ENCODE assay signal across 25 cellular contexts in the genomic region with DNA sequence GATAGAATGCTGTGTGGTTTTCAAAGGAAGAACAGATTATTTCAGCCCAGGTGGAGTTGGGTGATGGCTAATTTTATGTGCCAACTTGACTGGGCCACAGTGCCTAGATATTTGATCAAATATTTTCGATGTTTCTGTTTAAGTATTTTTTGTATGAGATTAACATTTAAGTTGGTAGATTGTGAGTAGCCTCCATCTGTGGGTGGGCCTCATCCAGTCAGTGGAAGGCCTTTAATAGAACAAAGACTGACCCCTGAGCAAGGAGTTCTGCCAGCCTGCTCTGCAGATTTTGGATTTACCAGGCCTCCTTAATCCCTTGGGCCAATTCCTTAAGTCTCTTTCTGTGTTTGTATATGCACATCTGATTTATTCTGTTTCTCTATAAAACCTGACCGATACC. TPM values are rescaled to one million over a fixed set of nuclear protein-coding genes. Genes with fewer than 3 reads are reported as not detected.
DNase-seq lines count a peak whose midpoint lies in the region; TF ChIP-seq lines count a peak whose summit lies in the region.
"Had no signal": no experiment of that assay in that cellular context is flagged by ENCODE, and none has a peak within 500 bp of the region (broad histone marks: within the 10 kb centered on the region; RNA-seq: fewer than 3 reads in every experiment).

No MANE protein-coding gene starts in this region.

- no CpG with 5 or more reads among the region's 2 CpGs for WGBS in trophoblast cell (ENCODE audit: extremely low coverage, insufficient coverage, insufficient read length)

- H3K4me3 ChIP-seq in Karpas-422 (ENCODE audit: low read length) (no peak overlapping the region), coronary artery (peak overlapping the region; percentile 24), trophoblast cell (ENCODE audit: low read depth, low read length) (no peak overlapping the region)
- H3K4me3 ChIP-seq: adrenal gland, esophagus muscularis mucosa, SJSA1, thoracic aorta had no signal

- H3K27ac Mint-ChIP-seq in activated CD4-positive, alpha-beta T cell treated with anti-CD3 and anti-CD28 coated beads, Interleukin-2, amount 10 ng/mL, durations not matched to agents 24 days and 14 days = peak overlapping the region; percentile 26
- H3K27ac Mint-ChIP-seq: activated CD8-positive, alpha-beta memory T cell treated with anti-CD3 and anti-CD28 coated beads, Interleukin-2, amount 10 ng/mL, durations not matched to agents 7 days and 5 days; endodermal cell; nephron progenitor cell had no signal

- H3K79me2 ChIP-seq in Karpas-422 (ENCODE audit: low read length) (peaks cover 100% of the 10 kb centered on the region), trophoblast cell (ENCODE audit: control insufficient read depth, insufficient read depth, low read length, poor library complexity) (peaks cover 28% of the 10 kb centered on the region)

- H2BK12ac ChIP-seq in trophoblast cell (ENCODE audit: low read length) = no peak overlapping the region

- no peak for TF ChIP-seq CTCF in coronary artery (IDR thresholded peaks at IDR 0.05)

- no peak overlapping the region for H3K4me3 Mint-ChIP-seq in activated CD4-positive, alpha-beta T cell treated with anti-CD3 and anti-CD28 coated beads, Interleukin-2, amount 10 ng/mL, durations not matched to agents 24 days and 14 days
- H3K4me3 Mint-ChIP-seq: activated CD8-positive, alpha-beta memory T cell treated with anti-CD3 and anti-CD28 coated beads, Interleukin-2, amount 10 ng/mL, durations not matched to agents 7 days and 5 days; endodermal cell; nephron progenitor cell had no signal

- H3K18ac ChIP-seq in trophoblast cell (ENCODE audit: low read length) = no peak overlapping the region

- H3K4me1 Mint-ChIP-seq in activated CD4-positive, alpha-beta T cell treated with anti-CD3 and anti-CD28 coated beads, Interleukin-2, amount 10 ng/mL, durations not matched to agents 24 days and 14 days = peaks cover 49% of the 10 kb centered on the region

- H3K27ac ChIP-seq in Karpas-422 (ENCODE audit: low read length) = 0 out of 2 replicates have a peak overlapping the region, but pooled peaks have one; percentile 46
- no peak overlapping the region for H3K27ac ChIP-seq in coronary artery
- no peak overlapping the region for H3K27ac ChIP-seq in trophoblast cell (ENCODE audit: low read depth, low read length)
- H3K27ac ChIP-seq: adrenal gland, esophagus muscularis mucosa, SJSA1 had no signal

- intact Hi-C loops in activated CD4-positive, alpha-beta T cell treated with anti-CD3 and anti-CD28 coated beads, Interleukin-2, amount 10 ng/mL, durations not matched to agents 24 days and 14 days (cut with micrococcal nuclease) = no loop called here

- peaks cover 87% of the 10 kb centered on the region for H4K20me1 ChIP-seq in Karpas-422 (ENCODE audit: insufficient read depth, low read depth, low read length)

- peak overlapping the region; percentile 97 for H3K4ac ChIP-seq in trophoblast cell (ENCODE audit: low read depth, low read length)

- H4K12ac ChIP-seq in trophoblast cell (ENCODE audit: low read depth, low read length) = no peak overlapping the region

- no peaks in the 10 kb centered on the region for H3K79me1 ChIP-seq in trophoblast cell (ENCODE audit: low read length)

- H3K36me3 ChIP-seq in Karpas-422 (ENCODE audit: insufficient read depth, low read length) (peaks cover 2% of the 10 kb centered on the region; the same call in 1 of the 2 replicates), trophoblast cell (ENCODE audit: control insufficient read depth in 1 of 2, insufficient read depth in 2 of 2, low read length in 2 of 2) (peaks cover 0 to 2% of the 10 kb centered on the region in 2 experiments)
- H3K36me3 ChIP-seq: adrenal gland, esophagus muscularis mucosa, thoracic aorta had no signal

- no peaks in the 10 kb centered on the region for H3K27me3 Mint-ChIP-seq in activated CD4-positive, alpha-beta T cell treated with anti-CD3 and anti-CD28 coated beads, Interleukin-2, amount 10 ng/mL, durations not matched to agents 24 days and 14 days
- H3K27me3 Mint-ChIP-seq: activated CD8-positive, alpha-beta memory T cell treated with anti-CD3 and anti-CD28 coated beads, Interleukin-2, amount 10 ng/mL, durations not matched to agents 7 days and 5 days had no signal

- H3K9ac ChIP-seq in Karpas-422 (ENCODE audit: low read length) = no peak overlapping the region
- no peak overlapping the region for H3K9ac ChIP-seq in trophoblast cell (ENCODE audit: low read length)

- H4K8ac ChIP-seq in trophoblast cell (ENCODE audit: low read depth, low read length) = no peak overlapping the region

- no peak overlapping the region for H3K23ac ChIP-seq in trophoblast cell (ENCODE audit: low read length)

- peaks cover 82% of the 10 kb centered on the region for H3K4me1 ChIP-seq in Karpas-422 (ENCODE audit: low read length)
- H3K4me1 ChIP-seq in trophoblast cell (ENCODE audit: control insufficient read depth in 1 of 2, insufficient read depth in 2 of 2, low read length in 2 of 2) = peaks cover 0 to 4% of the 10 kb centered on the region in 2 experiments

- no peak overlapping the region for H2AK5ac ChIP-seq in trophoblast cell (ENCODE audit: low read length)

- no peaks in the 10 kb centered on the region for H3K9me2 ChIP-seq in Karpas-422 (replicated peaks; ENCODE audit: insufficient read depth, low read length)

- H3K27me3 ChIP-seq in Karpas-422 (ENCODE audit: low read length) = no peaks in the 10 kb centered on the region
- no peaks in the 10 kb centered on the region for H3K27me3 ChIP-seq in trophoblast cell (ENCODE audit: insufficient read depth, low read length)
- H3K27me3 ChIP-seq: adrenal gland, esophagus muscularis mucosa, SJSA1 had no signal

- no peak overlapping the region for H2BK5ac ChIP-seq in trophoblast cell (ENCODE audit: low read depth, low read length, poor library complexity)

- peaks cover 25% of the 10 kb centered on the region for H3K36me3 Mint-ChIP-seq in activated CD4-positive, alpha-beta T cell treated with anti-CD3 and anti-CD28 coated beads, Interleukin-2, amount 10 ng/mL, durations not matched to agents 24 days and 14 days (ENCODE audit: low read depth)

- DNase-seq in activated CD4-positive, alpha-beta T cell treated with anti-CD3 and anti-CD28 coated beads, Interleukin-2, amount 10 ng/mL, durations not matched to agents 24 days and 14 days = no peak
- no peak for DNase-seq in activated CD4-positive, alpha-beta T cell treated with anti-CD3 and anti-CD28 coated beads for 4 hours
- DNase-seq in Karpas-422 (no peak), coronary artery (ENCODE audit: low spot score) (no peak), trophoblast cell (no peak), NCI-H1092 treated with DMSO at 0.1 percent for 48 hours (lab: John Stamatoyannopoulos, UW) (no peak), HuH-7.5 (ENCODE audit: low spot score) (no peak)
- DNase-seq in central memory CD4-positive, alpha-beta T cell = no peak
- DNase-seq: 8988T; activated CD4-positive, alpha-beta T cell treated with anti-CD3 and anti-CD28 coated beads for 48 hours; activated CD8-positive, alpha-beta memory T cell treated with anti-CD3 and anti-CD28 coated beads, Interleukin-2, amount 10 ng/mL, durations not matched to agents 7 days and 5 days; activated effector memory CD4-positive, alpha-beta T cell treated with anti-CD3 and anti-CD28 coated beads, Interleukin-2, amount 50 U/mL, for 16 hours; adrenal gland; COR-L47; cortex of kidney; DMS79; endodermal cell; NCI-H187 treated with DMSO at 0.1 percent for 48 hours; NCI-H524 treated with DMSO at 0.1 percent for 48 hours; nephron progenitor cell; stimulated activated CD4-positive, alpha-beta T cell treated with anti-CD3 and anti-CD28 coated beads, Interleukin-4, amount 100 ng/mL, for 4 hours; stimulated activated naive CD4-positive, alpha-beta T cell treated with Interleukin-2 at 50 U/mL for 16 hours had no signal

- H3K14ac ChIP-seq in trophoblast cell (ENCODE audit: low read length) = no peak overlapping the region

- no peak overlapping the region for H3K4me2 ChIP-seq in Karpas-422 (ENCODE audit: low read depth, low read length, poor library complexity, severe bottlenecking)
- H3K4me2 ChIP-seq in trophoblast cell (ENCODE audit: low read length) = no peak overlapping the region

- H2BK120ac ChIP-seq in trophoblast cell (ENCODE audit: insufficient read depth, low read length, poor library complexity) = no peak overlapping the region

- H3K9me3 ChIP-seq in Karpas-422 (ENCODE audit: low read length) = no peaks in the 10 kb centered on the region
- H3K9me3 ChIP-seq in trophoblast cell (ENCODE audit: insufficient read depth, low read depth, low read length) = no peaks in the 10 kb centered on the region
- H3K9me3 ChIP-seq: adrenal gland, esophagus muscularis mucosa, SJSA1, thoracic aorta had no signal

- H4K91ac ChIP-seq in trophoblast cell (ENCODE audit: low read depth, low read length) = no peak overlapping the region

- no peaks in the 10 kb centered on the region for H3K9me3 Mint-ChIP-seq in activated CD4-positive, alpha-beta T cell treated with anti-CD3 and anti-CD28 coated beads, Interleukin-2, amount 10 ng/mL, durations not matched to agents 24 days and 14 days
- H3K9me3 Mint-ChIP-seq: endodermal cell had no signal

- H2AFZ ChIP-seq in Karpas-422 (ENCODE audit: low read length) (no peak overlapping the region), trophoblast cell (ENCODE audit: insufficient read depth, low read length, poor library complexity) (no peak overlapping the region)

RNA-seq across cellular contexts. Expression of gene LSM14A, which starts 13.9 kb away (rescaled TPM):
- 105 and 117 TPM in 2 replicates for total RNA-seq in activated CD4-positive, alpha-beta T cell treated with anti-CD3 and anti-CD28 coated beads, Interleukin-2, amount 10 ng/mL, durations not matched to agents 24 days and 14 days
- total RNA-seq in Karpas-422 (2014; rRNA removed; shearing (Covaris generic); ENCODE audit: low replicate concordance) = 171 and 205 TPM in 2 replicates
- polyA plus RNA-seq in trophoblast cell (2013) = 122 and 128 TPM in 2 replicates
